Comparison of ENCODE assay signal across 8 cellular contexts in genomic region chr3:194685050-194685722, GRCh38. TPM values are rescaled to one million over a fixed set of nuclear protein-coding genes. Genes with fewer than 3 reads are reported as not detected.
DNase-seq lines count a peak whose midpoint lies in the region; ATAC-seq lines count a peak whose summit lies in the region.

No MANE protein-coding gene starts in this region.

- H3K36me3 Mint-ChIP-seq in activated naive CD4-positive, alpha-beta T cell treated with anti-CD3 and anti-CD28 coated beads, Interleukin-2, amount 50 U/mL, for 72 hours = peaks cover 5 to 6% of the 10 kb centered on the region in 2 donors

- H4K20me1 ChIP-seq in BLaER1 = peaks cover 19% of the 10 kb centered on the region

- H3K9ac ChIP-seq in BLaER1 = peak overlapping the region; percentile 89
- no peak overlapping the region for H3K9ac ChIP-seq in mucosa of rectum (ENCODE audit: low read depth in 1 of 2, low read length in 2 of 2)

- peak overlapping the region in 1 of 2 donors; percentile 12 for H3K27ac Mint-ChIP-seq in activated naive CD4-positive, alpha-beta T cell treated with anti-CD3 and anti-CD28 coated beads, Interleukin-2, amount 50 U/mL, for 72 hours

- no peaks in the 10 kb centered on the region for H3K36me3 ChIP-seq in BLaER1
- no peaks in the 10 kb centered on the region for H3K36me3 ChIP-seq in H7 (replicated peaks; ENCODE audit: control insufficient read depth, insufficient read depth, low read length)
- H3K36me3 ChIP-seq in mucosa of rectum (ENCODE audit: control insufficient read depth in 2 of 2, insufficient read depth in 2 of 2, low read length in 2 of 2) = no peaks in the 10 kb centered on the region

- peak overlapping the region; percentile 100 for H3K4me2 ChIP-seq in BLaER1

- H3K4me1 ChIP-seq in BLaER1 (peaks cover 62% of the 10 kb centered on the region), mucosa of rectum (ENCODE audit: control insufficient read depth in 2 of 2, insufficient read depth in 2 of 2, low read length in 2 of 2) (peaks cover 35 to 38% of the 10 kb centered on the region in 2 donors)

- H3K9me3 ChIP-seq in BLaER1 (no peaks in the 10 kb centered on the region), mucosa of rectum (ENCODE audit: control insufficient read depth in 2 of 2, low read length in 2 of 2) (no peaks in the 10 kb centered on the region)

- H3K4me3 ChIP-seq in BLaER1 = peak overlapping the region; percentile 94
- H3K4me3 ChIP-seq in H7 (ENCODE audit: insufficient read depth, low read depth, low read length) = peak overlapping the region; percentile 69
- H3K4me3 ChIP-seq in mucosa of rectum (ENCODE audit: low read length in 2 of 2) = peak overlapping the region; percentile 79 to 85

- H3K9me3 Mint-ChIP-seq in activated naive CD4-positive, alpha-beta T cell treated with anti-CD3 and anti-CD28 coated beads, Interleukin-2, amount 50 U/mL, for 72 hours = no peaks in the 10 kb centered on the region

- H3K27ac ChIP-seq in BLaER1 = peak overlapping the region; percentile 87
- H3K27ac ChIP-seq in mucosa of rectum (ENCODE audit: low read depth in 2 of 2, low read length in 2 of 2) = peak overlapping the region; percentile 74 to 77

- DNase-seq in H7 (no peak), NCI-H510A treated with DMSO at 0.1 percent for 48 hours (lab: John Stamatoyannopoulos, UW) (no peak), middle frontal gyrus (ENCODE audit: extremely low spot score, low spot score) (no peak)
- no peak for DNase-seq in activated naive CD4-positive, alpha-beta T cell treated with anti-CD3 and anti-CD28 coated beads, Interleukin-2, amount 50 U/mL, for 72 hours (ENCODE audit: low spot score in 2 of 2)

- no peaks in the 10 kb centered on the region for H3K27me3 ChIP-seq in BLaER1
- H3K27me3 ChIP-seq in H7 (ENCODE audit: control insufficient read depth, insufficient read depth, low read length) = peaks cover 33% of the 10 kb centered on the region
- H3K27me3 ChIP-seq in mucosa of rectum (ENCODE audit: control insufficient read depth in 2 of 2, insufficient read depth in 2 of 2, low read length in 2 of 2) = no peaks in the 10 kb centered on the region

- ATAC-seq in activated naive CD4-positive, alpha-beta T cell treated with anti-CD3 and anti-CD28 coated beads, Interleukin-2, amount 50 U/mL, for 72 hours = peak; percentile 36 to 68
- ATAC-seq in HG03135 (IDR thresholded peaks at IDR 0.05; ENCODE audit: unreplicated experiment) = no peak
- no peak for ATAC-seq in HG03520 (IDR thresholded peaks at IDR 0.05; ENCODE audit: unreplicated experiment)

RNA-seq across cellular contexts. Expression of gene FAM43A, which starts 0.5 kb away (rescaled TPM):
- 5.0 and 5.5 TPM in 2 replicates for total RNA-seq in H7 (2014; rRNA removed; shearing (Covaris generic))
- total RNA-seq in activated naive CD4-positive, alpha-beta T cell treated with anti-CD3 and anti-CD28 coated beads, Interleukin-2, amount 50 U/mL, for 72 hours = 1 to 10 TPM; 3.5 to 6.8 TPM

RNA-seq across cellular contexts. Expression of gene LSG1, which starts 13.2 kb away (rescaled TPM):
- total RNA-seq in H7 (2014; rRNA removed; shearing (Covaris generic)) = 47.1 and 51.1 TPM in 2 replicates
- 10 to 100 TPM; 40.0 to 42.9 TPM for total RNA-seq in activated naive CD4-positive, alpha-beta T cell treated with anti-CD3 and anti-CD28 coated beads, Interleukin-2, amount 50 U/mL, for 72 hours

RNA-seq across cellular contexts. Expression of gene TMEM44, which starts 52.0 kb away (rescaled TPM):
- 5.4 and 9.8 TPM in 2 replicates for total RNA-seq in H7 (2014; rRNA removed; shearing (Covaris generic))
- 10 to 100 TPM in 1 of 2 donors, 1 to 10 TPM in 1; 1.6 to 10.7 TPM for total RNA-seq in activated naive CD4-positive, alpha-beta T cell treated with anti-CD3 and anti-CD28 coated beads, Interleukin-2, amount 50 U/mL, for 72 hours

Comparison
In these comparisons a context has a peak if more than half of its experiments do, and no peak if none do; other contexts are left out.
1. ATAC-seq: peak in activated naive CD4-positive, alpha-beta T cell treated with anti-CD3 and anti-CD28 coated beads, Interleukin-2, amount 50 U/mL, for 72 hours (2 of 2); none in HG03135 (single experiment) and HG03520 (single experiment).
2. Peak in every context shown above with its lines, with median percentiles within 50 percentile points of each other: H3K4me3 ChIP-seq.